20 cellular contexts compared by ENCODE assay signal in the genomic region with DNA sequence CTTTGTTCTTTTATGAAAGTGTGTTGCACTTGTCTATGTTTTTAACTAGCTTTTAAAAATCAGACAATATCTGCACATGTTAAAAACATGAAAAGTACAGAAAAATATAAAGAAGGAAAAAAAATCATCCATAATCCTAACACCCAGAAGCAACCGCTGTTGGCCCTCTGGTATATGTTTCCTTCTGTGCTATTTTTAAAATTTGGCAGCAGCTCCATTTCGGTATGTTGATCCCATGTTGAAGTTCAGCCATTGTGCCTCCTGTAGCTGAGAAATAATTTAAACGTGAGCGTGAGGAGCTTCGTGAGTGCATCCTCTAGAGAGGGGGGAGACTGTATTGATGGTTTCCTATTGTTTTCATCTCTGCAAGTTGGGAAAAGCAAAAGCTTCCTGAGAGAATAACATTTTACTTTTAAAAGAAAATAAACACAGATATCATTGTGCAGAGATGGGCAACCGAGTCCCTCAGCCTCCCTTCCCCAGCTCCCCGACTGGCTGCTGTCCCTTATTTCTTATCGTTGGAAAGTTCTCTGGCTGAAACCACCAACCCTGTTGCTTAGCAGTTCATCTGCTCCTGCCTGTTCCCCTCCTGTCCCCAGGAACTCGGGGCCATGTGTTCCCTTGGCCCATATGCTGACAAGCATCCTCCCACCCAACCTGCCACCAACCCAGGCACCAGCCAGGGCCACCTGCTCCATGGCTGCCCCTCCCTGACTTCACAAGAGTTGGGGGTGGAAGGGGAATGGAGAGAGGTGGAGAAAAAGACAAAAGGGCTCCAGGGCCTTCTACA.
"Had no signal": no experiment of that assay in that cellular context is flagged by ENCODE, and none has a peak within 500 bp of the region (broad histone marks: within the 10 kb centered on the region; RNA-seq: fewer than 3 reads in every experiment).

No MANE protein-coding gene starts in this region.

- H3K9me3 ChIP-seq: colonic mucosa, heart left ventricle, lower lobe of right lung, thoracic aorta had no signal

- ATAC-seq: left lobe of liver; lower lobe of right lung; sciatic nerve; stimulated activated naive B cell treated with anti-CD40 and anti-IgM and Interleukin-4, amounts not matched to agents 10 μg/mL and 1 μg/mL and 100 μg/mL, for 72 hours; stimulated activated naive CD8-positive, alpha-beta T cell treated with anti-CD3 and anti-CD28 coated beads, Interleukin-15, amount 100 ng/mL, for 72 hours had no signal

- H3K27ac ChIP-seq: colonic mucosa, heart left ventricle, lower lobe of right lung, parathyroid adenoma, skin epidermis, thoracic aorta had no signal

- DNase-seq: colonic mucosa; effector CD8-positive, alpha-beta T cell; foreskin melanocyte; heart left ventricle; hypothalamus; lower lobe of right lung; mesenchymal stem cell; midbrain; naive B cell; nephron progenitor cell; stimulated activated CD4-positive, alpha-beta T cell treated with anti-CD3 and anti-CD28 coated beads, Interleukin-2, amount 100 ng/mL, for 24 hours; stimulated activated CD4-positive, alpha-beta T cell treated with anti-CD3 and anti-CD28 coated beads, Interleukin-4, amount 100 ng/mL, for 4 hours; stimulated activated naive B cell treated with anti-CD40 and anti-IgM and Interleukin-4, amounts not matched to agents 10 μg/mL and 1 μg/mL and 100 μg/mL, for 72 hours; stimulated activated naive CD8-positive, alpha-beta T cell treated with anti-CD3 and anti-CD28 coated beads, Interleukin-15, amount 100 ng/mL, for 72 hours; trophoblast cell had no signal

- H3K4me1 ChIP-seq: colonic mucosa, lower lobe of right lung, parathyroid adenoma had no signal

- H3K4me3 ChIP-seq: colonic mucosa, heart left ventricle, lower lobe of right lung, skin epidermis, thoracic aorta had no signal

- H3K27me3 ChIP-seq: colonic mucosa had no signal

- H3K36me3 ChIP-seq: colonic mucosa, heart left ventricle, lower lobe of right lung, thoracic aorta had no signal
